ENCODE assay signal across 13 cellular contexts in the genomic region with DNA sequence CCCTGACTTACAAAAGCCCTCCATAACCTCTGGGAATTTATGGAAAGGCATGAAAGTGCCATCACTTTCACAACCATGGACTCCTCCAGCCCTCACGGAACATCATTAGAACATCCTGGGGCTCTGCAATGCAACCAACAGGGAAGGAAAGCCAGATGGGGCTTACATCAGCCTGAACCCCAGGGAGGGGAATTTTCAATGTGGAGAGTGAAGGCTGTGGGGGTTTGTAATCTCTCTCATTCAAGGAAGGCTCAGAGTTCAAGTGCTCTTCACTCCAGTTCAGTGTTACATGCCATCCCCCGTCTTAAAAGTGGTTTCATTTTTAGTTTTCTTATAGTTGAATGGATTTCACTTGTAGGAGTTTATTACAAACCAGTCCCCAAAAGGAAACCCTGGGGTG. TPM values are rescaled to one million over a fixed set of nuclear protein-coding genes. Genes with fewer than 3 reads are reported as not detected.
DNase-seq lines count a peak whose midpoint lies in the region; ATAC-seq lines count a peak whose summit lies in the region.
"Had no signal": no experiment of that assay in that cellular context is flagged by ENCODE, and none has a peak within 500 bp of the region (broad histone marks: within the 10 kb centered on the region; RNA-seq: fewer than 3 reads in every experiment).

No MANE protein-coding gene starts in this region.

- H3K9me3 ChIP-seq in HUES64 (ENCODE audit: insufficient read depth, low read depth, low read length) (no peaks in the 10 kb centered on the region), trophoblast cell (ENCODE audit: insufficient read depth, low read depth, low read length) (no peaks in the 10 kb centered on the region)
- H3K9me3 ChIP-seq: HAP-1, thyroid gland had no signal

- H3K4me3 ChIP-seq in HUES64 (ENCODE audit: low read length), result peak overlapping the region; percentile 95; the same call in 1 of the 2 replicates
- H3K4me3 ChIP-seq in trophoblast cell (ENCODE audit: low read depth, low read length), result no peak overlapping the region
- H3K4me3 ChIP-seq: HAP-1, thyroid gland had no signal

- H4K8ac ChIP-seq in trophoblast cell (ENCODE audit: low read depth, low read length), result no peak overlapping the region

- H2BK5ac ChIP-seq in trophoblast cell (ENCODE audit: low read depth, low read length, poor library complexity), result no peak overlapping the region

- 87% methylated on average over 1 of the region's 2 CpGs for WGBS in HUES64
- no CpG with 5 or more reads among the region's 2 CpGs for WGBS in trophoblast cell (ENCODE audit: extremely low coverage, insufficient coverage, insufficient read length)

- H2BK120ac ChIP-seq in trophoblast cell (ENCODE audit: insufficient read depth, low read length, poor library complexity), result no peak overlapping the region

- ATAC-seq in GM18502 (IDR thresholded peaks at IDR 0.05; ENCODE audit: poor library complexity, unreplicated experiment) (peak; percentile 45), HG03520 (IDR thresholded peaks at IDR 0.05; ENCODE audit: unreplicated experiment) (no peak), GM21529 (IDR thresholded peaks at IDR 0.05; ENCODE audit: unreplicated experiment) (no peak), HG02938 (IDR thresholded peaks at IDR 0.05; ENCODE audit: unreplicated experiment) (no peak)

- H3K14ac ChIP-seq in trophoblast cell (ENCODE audit: low read length), result no peak overlapping the region

- H3K4me2 ChIP-seq in trophoblast cell (ENCODE audit: low read length), result no peak overlapping the region

- H3K27me3 ChIP-seq in HUES64 (ENCODE audit: insufficient read depth, low read length), result no peaks in the 10 kb centered on the region; the same call in 1 of the 2 replicates
- H3K27me3 ChIP-seq in trophoblast cell (ENCODE audit: insufficient read depth, low read length), result no peaks in the 10 kb centered on the region
- H3K27me3 ChIP-seq: thyroid gland had no signal

- H3K27ac ChIP-seq in HUES64 (ENCODE audit: low read depth, low read length) (peak overlapping the region; percentile 5; the same call in 1 of the 2 replicates), trophoblast cell (ENCODE audit: low read depth, low read length) (no peak overlapping the region)

- peaks cover 10% of the 10 kb centered on the region for H3K79me1 ChIP-seq in trophoblast cell (ENCODE audit: low read length)

- H3K36me3 ChIP-seq in HUES64 (ENCODE audit: insufficient read depth, low read length) (peaks cover 80% of the 10 kb centered on the region), trophoblast cell (ENCODE audit: control insufficient read depth in 1 of 2, insufficient read depth in 2 of 2, low read length in 2 of 2) (peaks cover 13 to 17% of the 10 kb centered on the region in 2 experiments)
- H3K36me3 ChIP-seq: HAP-1 had no signal

- H3K4ac ChIP-seq in trophoblast cell (ENCODE audit: low read depth, low read length), result peak overlapping the region; percentile 68

- no peak overlapping the region for H3K23ac ChIP-seq in trophoblast cell (ENCODE audit: low read length)

- H4K91ac ChIP-seq in trophoblast cell (ENCODE audit: low read depth, low read length), result no peak overlapping the region

- no peak overlapping the region for H3K18ac ChIP-seq in trophoblast cell (ENCODE audit: low read length)

- DNase-seq in fibroblast of gingiva (ENCODE audit: low read depth), result peak; percentile 39
- DNase-seq in trophoblast cell, result no peak
- DNase-seq in SIG-M5 treated with dmso at 0.1 percent for 504 hours (lab: John Stamatoyannopoulos, UW; ENCODE audit: unreplicated experiment), result no peak
- DNase-seq: activated CD8-positive, alpha-beta memory T cell treated with anti-CD3 and anti-CD28 coated beads for 24 hours; NCI-H748 treated with DMSO at 0.1 percent for 48 hours; nucleus accumbens; thyroid gland had no signal

- H2BK12ac ChIP-seq in trophoblast cell (ENCODE audit: low read length), result no peak overlapping the region

- H3K4me1 ChIP-seq in HUES64 (ENCODE audit: insufficient read depth, low read length) (peaks cover 62% of the 10 kb centered on the region), trophoblast cell (ENCODE audit: control insufficient read depth in 1 of 2, insufficient read depth in 2 of 2, low read length in 2 of 2) (peaks cover 16 to 35% of the 10 kb centered on the region in 2 experiments)

- H3K9ac ChIP-seq in HUES64 (ENCODE audit: low read depth, low read length) (no peak overlapping the region), trophoblast cell (ENCODE audit: low read length) (no peak overlapping the region)

- H2AK5ac ChIP-seq in trophoblast cell (ENCODE audit: low read length), result no peak overlapping the region

- H4K12ac ChIP-seq in trophoblast cell (ENCODE audit: low read depth, low read length), result no peak overlapping the region

- no peak overlapping the region for H2AFZ ChIP-seq in trophoblast cell (ENCODE audit: insufficient read depth, low read length, poor library complexity)

- peaks cover 17% of the 10 kb centered on the region for H3K79me2 ChIP-seq in trophoblast cell (ENCODE audit: control insufficient read depth, insufficient read depth, low read length, poor library complexity)

RNA-seq across cellular contexts. Expression of gene SPRY4, which starts 5.7 kb away (rescaled TPM):
- polyA plus RNA-seq in HUES64 (2013, experiment 1 of 2), result 64.4 TPM
- polyA plus RNA-seq in HUES64 (2013, experiment 2 of 2), result 80.8 TPM
- polyA plus RNA-seq in trophoblast cell (2013), result 39.3 and 41.0 TPM in 2 replicates
